36 cellular contexts compared by ENCODE assay signal in genomic region chr4:40871695-40872250, GRCh38.
"Had no signal": no experiment of that assay in that cellular context is flagged by ENCODE, and none has a peak within 500 bp of the region (broad histone marks: within the 10 kb centered on the region; RNA-seq: fewer than 3 reads in every experiment).

No MANE protein-coding gene starts in this region.

- H3K4me2 ChIP-seq: KMS-11 had no signal

- H3K27ac ChIP-seq: KMS-11 had no signal

- H3K27me3 ChIP-seq: MG63 had no signal

- H3K36me3 ChIP-seq: MG63 had no signal

- DNase-seq: Karpas-422, Kasumi-1, KG1, MG63, MM.1S, MV-4-11, NCI-H1048, NCI-H1092, NCI-H1092 treated with DMSO at 0.1 percent for 48 hours, NCI-H1105, NCI-H1105 treated with DMSO at 0.1 percent for 48 hours, NCI-H1417, NCI-H1417 treated with DMSO at 0.1 percent for 48 hours, NCI-H1436, NCI-H1436 treated with DMSO at 0.1 percent for 48 hours, NCI-H146, NCI-H1694, NCI-H1694 treated with DMSO at 0.1 percent for 48 hours, NCI-H187, NCI-H187 treated with DMSO at 0.1 percent for 48 hours, NCI-H1930, NCI-H2029, NCI-H2029 treated with DMSO at 0.1 percent for 48 hours, NCI-H2081, NCI-H2081 treated with DMSO at 0.1 percent for 48 hours, NCI-H2107, NCI-H2171, NCI-H2171 treated with DMSO at 0.1 percent for 48 hours, NCI-H2227 treated with DMSO at 0.1 percent for 48 hours, NCI-H226, NCI-H345, NCI-H446, NCI-H446 treated with DMSO at 0.1 percent for 48 hours, NCI-H510A, NCI-H510A treated with DMSO at 0.1 percent for 48 hours had no signal

- H3K9ac ChIP-seq: KMS-11 had no signal

- H3K4me3 ChIP-seq: MG63 had no signal

- H3K9me3 ChIP-seq: MG63 had no signal
